In the genomic region with DNA sequence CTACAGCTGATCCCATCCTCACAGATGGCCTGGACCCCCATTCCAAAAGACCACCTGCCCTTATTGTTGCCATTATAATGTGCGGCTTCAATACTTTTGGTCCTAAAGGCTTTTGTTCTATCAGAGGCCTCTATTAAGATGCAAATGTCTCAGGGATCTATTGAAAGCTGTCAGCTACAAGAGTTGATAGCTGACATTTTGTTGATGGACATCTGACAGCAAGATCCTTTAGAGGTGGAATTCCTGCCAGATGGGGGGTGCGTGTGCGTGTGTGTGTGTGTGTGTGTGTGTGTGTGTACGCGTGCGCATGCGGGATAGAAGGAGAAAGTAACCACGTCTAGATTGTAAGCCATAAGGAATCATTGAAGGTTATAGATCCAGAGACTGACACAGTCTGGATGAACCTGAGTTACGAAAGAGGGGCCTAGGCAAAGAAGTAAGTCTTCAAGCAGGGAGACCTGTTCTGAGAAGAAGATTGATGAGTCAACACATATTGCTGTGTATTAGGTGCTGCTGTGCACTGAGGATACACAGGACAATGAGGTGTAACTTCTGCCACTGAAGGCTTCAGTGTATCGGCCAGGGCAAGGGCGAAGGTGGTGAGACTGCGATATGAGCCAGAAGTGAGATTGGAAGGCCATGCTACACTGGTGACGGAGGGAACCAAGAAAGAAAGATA, we compare ENCODE assay signal across 18 cellular contexts.
"Had no signal": no experiment of that assay in that cellular context is flagged by ENCODE, and none has a peak within 500 bp of the region (broad histone marks: within the 10 kb centered on the region; RNA-seq: fewer than 3 reads in every experiment).

No MANE protein-coding gene starts in this region.

- H3K36me3 Mint-ChIP-seq: stimulated activated memory B cell treated with anti-CD40 and anti-IgM and Interleukin-4, amounts not matched to agents 10 μg/mL and 1 μg/mL and 100 μg/mL, for 72 hours had no signal

- H3K4me1 ChIP-seq: colonic mucosa, heart left ventricle, parathyroid adenoma, psoas muscle, right lobe of liver, tibial artery, upper lobe of left lung, vagina had no signal

- H3K36me3 ChIP-seq: colonic mucosa, heart left ventricle, right lobe of liver, tibial artery, upper lobe of left lung, vagina had no signal

- ATAC-seq: heart left ventricle; naive thymus-derived CD8-positive, alpha-beta T cell; psoas muscle; right lobe of liver; stimulated activated memory B cell treated with anti-CD40 and anti-IgM and Interleukin-4, amounts not matched to agents 10 μg/mL and 1 μg/mL and 100 μg/mL, for 72 hours had no signal

- H3K27me3 ChIP-seq: colonic mucosa, right lobe of liver, upper lobe of left lung, vagina had no signal

- H3K4me1 Mint-ChIP-seq: naive thymus-derived CD8-positive, alpha-beta T cell; stimulated activated memory B cell treated with anti-CD40 and anti-IgM and Interleukin-4, amounts not matched to agents 10 μg/mL and 1 μg/mL and 100 μg/mL, for 72 hours had no signal

- FAIRE-seq: endothelial cell of umbilical vein had no signal

- DNase-seq: colonic mucosa; dermis blood vessel endothelial cell; foreskin melanocyte; heart left ventricle; hippocampal formation; kidney glomerular epithelial cell; psoas muscle; retina; stimulated activated CD4-positive, alpha-beta T cell treated with anti-CD3 and anti-CD28 coated beads, Interleukin-4, amount 100 ng/mL, for 24 hours; tibial artery; upper lobe of left lung had no signal

- H3K27ac Mint-ChIP-seq: naive thymus-derived CD8-positive, alpha-beta T cell; stimulated activated memory B cell treated with anti-CD40 and anti-IgM and Interleukin-4, amounts not matched to agents 10 μg/mL and 1 μg/mL and 100 μg/mL, for 72 hours; stimulated activated naive CD8-positive, alpha-beta T cell treated with anti-CD3 and anti-CD28 coated beads, Interleukin-15, Interleukin-2, amounts not matched to agents 100 ng/mL and 50 ng/mL, for 24 hours had no signal

- H3K9ac ChIP-seq: parathyroid adenoma had no signal

- H3K4me3 Mint-ChIP-seq: naive thymus-derived CD8-positive, alpha-beta T cell; stimulated activated memory B cell treated with anti-CD40 and anti-IgM and Interleukin-4, amounts not matched to agents 10 μg/mL and 1 μg/mL and 100 μg/mL, for 72 hours; stimulated activated naive CD8-positive, alpha-beta T cell treated with anti-CD3 and anti-CD28 coated beads, Interleukin-15, Interleukin-2, amounts not matched to agents 100 ng/mL and 50 ng/mL, for 24 hours had no signal

- H3K79me2 ChIP-seq: parathyroid adenoma had no signal

- H3K9me3 ChIP-seq: colonic mucosa, psoas muscle, right lobe of liver, vagina had no signal

- H2AFZ ChIP-seq: parathyroid adenoma had no signal

- H3K9me3 Mint-ChIP-seq: stimulated activated naive CD8-positive, alpha-beta T cell treated with anti-CD3 and anti-CD28 coated beads, Interleukin-15, Interleukin-2, amounts not matched to agents 100 ng/mL and 50 ng/mL, for 24 hours had no signal

- H3K27ac ChIP-seq: colonic mucosa, heart left ventricle, parathyroid adenoma, psoas muscle, right lobe of liver, tibial artery, upper lobe of left lung, vagina had no signal

- H3K4me3 ChIP-seq: colonic mucosa, heart left ventricle, psoas muscle, right lobe of liver, tibial artery, upper lobe of left lung, vagina had no signal
